In genomic region chr19:36214388-36215275, GRCh38 we compare ENCODE assay signal across 8 cellular contexts.
DNase-seq lines count a peak whose midpoint lies in the region; ATAC-seq lines count a peak whose summit lies in the region.

TSS of gene ZNF146 (plus strand) at chr19:36215106. CDS start at chr19:36236441, 21,335 bp downstream.
TSS of gene ZNF565 (minus strand) at chr19:36214665. CDS start at chr19:36201985, 12,680 bp downstream.

- DNase-seq in AML-193 (lab: John Stamatoyannopoulos, UW) (peak; percentile 96), NCI-H345 treated with DMSO at 0.1 percent for 48 hours (lab: John Stamatoyannopoulos, UW; ENCODE audit: unreplicated experiment) (peak; percentile 100), cerebellar nuclear complex (lab: John Stamatoyannopoulos, UW) (peak; percentile 90 to 92), islet precursor cell (peak; percentile 99)
- peak; percentile 93 for DNase-seq in activated CD4-positive, CD25-positive, alpha-beta regulatory T cell treated with anti-CD3 and anti-CD28 coated beads, Interleukin-2, amount 50 U/mL, for 16 hours (ENCODE audit: low read depth, low spot score)
- peak; percentile 97 for DNase-seq in stimulated activated CD4-positive, alpha-beta T cell treated with anti-CD3 and anti-CD28 coated beads, Interleukin-12 subunit alpha, Interleukin-12 subunit beta, amount 100 ng/mL, for 4 hours

- ATAC-seq in GM19043 (IDR thresholded peaks at IDR 0.05; ENCODE audit: low read depth, unreplicated experiment) (peak; percentile 83), HG03342 (IDR thresholded peaks at IDR 0.05; ENCODE audit: unreplicated experiment) (peak; percentile 89)

Comparison
In these comparisons a context has a peak if more than half of its experiments do, and no peak if none do; other contexts are left out.
1. Peak in every context shown above with its lines: DNase-seq and ATAC-seq.